ENCODE assay signal across 8 cellular contexts in genomic region chr16:2537451-2538379, GRCh38.
DNase-seq lines count a peak whose midpoint lies in the region; ATAC-seq lines count a peak whose summit lies in the region.

TSS of gene PDPK1 (plus strand) at chr16:2538021. CDS start at chr16:2538113, 92 bp downstream.

- DNase-seq in AG08395 (ENCODE audit: low spot score) (peak; percentile 95), NCI-H226 (peak; percentile 91), caudate nucleus (lab: John Stamatoyannopoulos, UW) (peak; percentile 24 to 97 (median 92)), islet precursor cell (peak; percentile 98)
- peak; percentile 80 to 92 (median 86) for DNase-seq in activated CD4-positive, CD25-positive, alpha-beta regulatory T cell (lab: John Stamatoyannopoulos, UW)
- DNase-seq in stimulated activated CD4-positive, alpha-beta T cell treated with anti-CD3 and anti-CD28 coated beads, Interleukin-12 subunit alpha, Interleukin-12 subunit beta, amount 100 ng/mL, for 4 hours, result peak; percentile 87

- ATAC-seq in GM19023 (IDR thresholded peaks at IDR 0.05; ENCODE audit: unreplicated experiment) (peak; percentile 88), HG03196 (IDR thresholded peaks at IDR 0.05; ENCODE audit: unreplicated experiment) (peak; percentile 81)

- peak within 1 kb of the TSS; percentile 62 for H3K27ac ChIP-seq in caudate nucleus (ENCODE audit: low read depth, low read length)

Comparison
In these comparisons a context has a peak if more than half of its experiments do, and no peak if none do; other contexts are left out.
1. Peak in every context shown above with its lines: DNase-seq, ATAC-seq and H3K27ac ChIP-seq.